30 cellular contexts compared by ENCODE assay signal in the genomic region with DNA sequence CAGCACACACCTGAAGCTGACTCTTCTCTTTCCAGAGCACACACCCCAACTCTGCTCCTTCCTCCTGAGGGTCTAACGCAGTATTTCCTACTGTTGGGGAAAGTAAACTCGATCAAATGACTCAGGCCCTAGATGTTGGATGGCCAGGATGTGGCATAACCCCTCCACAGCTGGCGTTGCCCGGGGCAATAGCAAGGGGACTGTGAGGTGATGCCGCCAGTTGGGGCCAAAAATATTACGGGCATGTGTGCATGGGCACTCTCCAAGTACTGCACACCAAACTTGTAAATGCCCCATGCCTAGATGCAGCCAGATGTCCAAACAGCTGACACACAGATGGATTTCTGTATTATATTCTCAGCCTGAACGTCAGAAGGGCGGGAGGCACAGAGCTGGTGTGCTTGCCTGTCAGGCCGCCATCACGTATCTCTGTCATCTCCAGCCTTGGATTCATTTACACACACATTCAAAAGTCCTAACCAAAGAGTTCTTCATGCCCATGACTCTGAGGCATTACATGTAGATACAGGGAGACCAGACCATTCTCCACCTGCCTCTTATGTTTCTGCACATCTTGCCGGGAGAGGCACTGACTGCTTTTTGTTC.
"Had no signal": no experiment of that assay in that cellular context is flagged by ENCODE, and none has a peak within 500 bp of the region (broad histone marks: within the 10 kb centered on the region; RNA-seq: fewer than 3 reads in every experiment).

No MANE protein-coding gene starts in this region.

- H3K27ac Mint-ChIP-seq: immature natural killer cell; mesothelial cell of epicardium; naive B cell; natural killer cell; nephron progenitor cell; stimulated activated naive B cell treated with anti-CD40 and anti-IgM and Interleukin-4, amounts not matched to agents 10 μg/mL and 1 μg/mL and 100 μg/mL, for 72 hours had no signal

- H3K36me3 Mint-ChIP-seq: immature natural killer cell; mesothelial cell of epicardium; naive B cell; natural killer cell; stimulated activated naive B cell treated with anti-CD40 and anti-IgM and Interleukin-4, amounts not matched to agents 10 μg/mL and 1 μg/mL and 100 μg/mL, for 72 hours had no signal

- H3K9me3 ChIP-seq: pancreas, prostate gland, stomach, testis, thyroid gland, transverse colon, upper lobe of left lung, vagina had no signal

- H3K9me3 Mint-ChIP-seq: mesothelial cell of epicardium; natural killer cell; nephron progenitor cell; stimulated activated naive B cell treated with anti-CD40 and anti-IgM and Interleukin-4, amounts not matched to agents 10 μg/mL and 1 μg/mL and 100 μg/mL, for 72 hours had no signal

- ATAC-seq: natural killer cell; pancreas; right cardiac atrium; sciatic nerve; stimulated activated naive B cell treated with anti-CD40 and anti-IgM and Interleukin-4, amounts not matched to agents 10 μg/mL and 1 μg/mL and 100 μg/mL, for 72 hours; stimulated activated naive CD8-positive, alpha-beta T cell treated with anti-CD3 and anti-CD28 coated beads, Interleukin-15, Interleukin-2, amounts not matched to agents 100 U/mL and 50 U/mL, for 24 hours had no signal

- FAIRE-seq: pancreas had no signal

- H3K4me1 ChIP-seq: left ventricle myocardium inferior, pancreas, prostate gland, stomach, testis, thyroid gland, transverse colon, upper lobe of left lung, vagina had no signal

- H3K4me3 ChIP-seq: left ventricle myocardium inferior, lung, pancreas, prostate gland, skin epidermis, stomach, testis, thyroid gland, transverse colon, upper lobe of left lung, vagina had no signal

- DNase-seq: hypothalamus; immature natural killer cell; islet precursor cell; left ventricle myocardium inferior; mesendoderm; naive B cell; natural killer cell; nephron progenitor cell; nucleus accumbens; pancreas; posterior cingulate gyrus; retina; right cardiac atrium; stimulated activated CD4-positive, alpha-beta T cell treated with anti-CD3 and anti-CD28 coated beads, Interleukin-12 subunit alpha, Interleukin-12 subunit beta, amount 100 ng/mL, for 4 hours; stimulated activated CD4-positive, alpha-beta T cell treated with anti-CD3 and anti-CD28 coated beads, Interleukin-15, amount 100 ng/mL, for 24 hours; stimulated activated CD4-positive, alpha-beta T cell treated with anti-CD3 and anti-CD28 coated beads, Interleukin-2, amount 100 ng/mL, for 24 hours; stimulated activated CD4-positive, alpha-beta T cell treated with anti-CD3 and anti-CD28 coated beads, Interleukin-4, amount 100 ng/mL, for 1 hour; stimulated activated naive B cell treated with anti-CD40 and anti-IgM and Interleukin-4, amounts not matched to agents 10 μg/mL and 1 μg/mL and 100 μg/mL, for 72 hours; stimulated activated naive CD8-positive, alpha-beta T cell treated with anti-CD3 and anti-CD28 coated beads, Interleukin-15, Interleukin-2, amounts not matched to agents 100 U/mL and 50 U/mL, for 24 hours; stomach; testis; thyroid gland; transverse colon; upper lobe of left lung had no signal

- H3K27ac ChIP-seq: left ventricle myocardium inferior, pancreas, prostate gland, skin epidermis, stomach, testis, thyroid gland, transverse colon, upper lobe of left lung, vagina had no signal

- H3K4me1 Mint-ChIP-seq: immature natural killer cell; mesothelial cell of epicardium; naive B cell; natural killer cell; stimulated activated naive B cell treated with anti-CD40 and anti-IgM and Interleukin-4, amounts not matched to agents 10 μg/mL and 1 μg/mL and 100 μg/mL, for 72 hours had no signal

- H3K4me3 Mint-ChIP-seq: immature natural killer cell; mesothelial cell of epicardium; naive B cell; natural killer cell; nephron progenitor cell; stimulated activated naive B cell treated with anti-CD40 and anti-IgM and Interleukin-4, amounts not matched to agents 10 μg/mL and 1 μg/mL and 100 μg/mL, for 72 hours had no signal

- H3K36me3 ChIP-seq: left ventricle myocardium inferior, pancreas, prostate gland, stomach, thyroid gland, transverse colon, upper lobe of left lung, vagina had no signal

- H3K27me3 Mint-ChIP-seq: naive B cell; stimulated activated naive B cell treated with anti-CD40 and anti-IgM and Interleukin-4, amounts not matched to agents 10 μg/mL and 1 μg/mL and 100 μg/mL, for 72 hours had no signal

- H3K27me3 ChIP-seq: pancreas, stomach, testis, thyroid gland, transverse colon, upper lobe of left lung, vagina had no signal
